ENCODE assay signal across 1 cellular context in the genomic region with DNA sequence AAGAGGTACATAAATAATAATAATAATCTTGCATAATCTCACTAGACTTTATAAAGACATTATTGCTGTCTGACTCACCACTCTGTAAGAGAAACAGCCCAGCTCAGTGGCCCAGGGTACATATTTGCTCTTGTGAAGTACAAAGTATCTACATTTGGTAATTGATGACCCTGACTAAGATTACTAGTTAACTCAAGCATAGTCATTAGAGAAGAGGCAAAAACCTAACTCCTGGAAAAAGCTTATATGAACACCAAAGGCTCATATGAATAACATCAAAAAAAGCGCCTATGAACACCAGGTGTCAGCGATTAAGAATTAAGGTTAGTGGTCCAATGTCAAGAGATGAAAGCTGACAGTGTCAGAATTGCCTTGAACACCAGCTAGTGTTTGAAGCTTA.
TF ChIP-seq lines count a peak whose summit lies in the region.

No MANE protein-coding gene starts in this region.

TF ChIP-seq in HepG2, 621 proteins besides CTCF, POLR2A, EP300 and RAD21 (continued from another document and continues in another):
- TF ChIP-seq, protein P1, sequence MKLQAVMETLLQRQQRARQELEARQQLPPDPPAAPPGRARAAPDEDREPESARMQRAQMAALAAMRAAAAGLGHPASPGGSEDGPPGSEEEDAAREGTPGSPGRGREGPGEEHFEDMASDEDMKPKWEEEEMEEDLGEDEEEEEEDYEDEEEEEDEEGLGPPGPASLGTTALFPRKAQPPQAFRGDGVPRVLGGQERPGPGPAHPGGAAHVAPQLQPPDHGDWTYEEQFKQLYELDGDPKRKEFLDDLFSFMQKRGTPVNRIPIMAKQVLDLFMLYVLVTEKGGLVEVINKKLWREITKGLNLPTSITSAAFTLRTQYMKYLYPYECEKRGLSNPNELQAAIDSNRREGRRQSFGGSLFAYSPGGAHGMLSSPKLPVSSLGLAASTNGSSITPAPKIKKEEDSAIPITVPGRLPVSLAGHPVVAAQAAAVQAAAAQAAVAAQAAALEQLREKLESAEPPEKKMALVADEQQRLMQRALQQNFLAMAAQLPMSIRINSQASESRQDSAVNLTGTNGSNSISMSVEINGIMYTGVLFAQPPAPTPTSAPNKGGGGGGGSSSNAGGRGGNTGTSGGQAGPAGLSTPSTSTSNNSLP (IDR thresholded peaks at IDR 0.05; ENCODE audit: low read depth, low read length), result peak; percentile 97
- TF ChIP-seq ZNF431 (CRISPR knock-in tag; IDR thresholded peaks at IDR 0.05; ENCODE audit: borderline replicate concordance, low read depth), result no peak
- TF ChIP-seq HNF4G (IDR thresholded peaks at IDR 0.05; ENCODE audit: borderline replicate concordance, low read depth, low read length), result peak; percentile 74
- no peak for TF ChIP-seq HNF4G (CRISPR knock-in tag; IDR thresholded peaks at IDR 0.05; ENCODE audit: borderline replicate concordance, low read depth)
- 0 out of 2 replicates have a peak, but pooled peaks have one; percentile 21 for TF ChIP-seq ZNF652 (CRISPR knock-in tag; IDR thresholded peaks at IDR 0.05; ENCODE audit: borderline replicate concordance, low read depth)
- TF ChIP-seq, protein P2, sequence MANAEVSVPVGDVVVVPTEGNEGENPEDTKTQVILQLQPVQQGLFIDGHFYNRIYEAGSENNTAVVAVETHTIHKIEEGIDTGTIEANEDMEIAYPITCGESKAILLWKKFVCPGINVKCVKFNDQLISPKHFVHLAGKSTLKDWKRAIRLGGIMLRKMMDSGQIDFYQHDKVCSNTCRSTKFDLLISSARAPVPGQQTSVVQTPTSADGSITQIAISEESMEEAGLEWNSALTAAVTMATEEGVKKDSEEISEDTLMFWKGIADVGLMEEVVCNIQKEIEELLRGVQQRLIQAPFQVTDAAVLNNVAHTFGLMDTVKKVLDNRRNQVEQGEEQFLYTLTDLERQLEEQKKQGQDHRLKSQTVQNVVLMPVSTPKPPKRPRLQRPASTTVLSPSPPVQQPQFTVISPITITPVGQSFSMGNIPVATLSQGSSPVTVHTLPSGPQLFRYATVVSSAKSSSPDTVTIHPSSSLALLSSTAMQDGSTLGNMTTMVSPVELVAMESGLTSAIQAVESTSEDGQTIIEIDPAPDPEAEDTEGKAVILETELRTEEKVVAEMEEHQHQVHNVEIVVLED (CRISPR knock-in tag; IDR thresholded peaks at IDR 0.05; ENCODE audit: borderline replicate concordance), result no peak
- no peak for TF ChIP-seq RBAK (CRISPR knock-in tag; IDR thresholded peaks at IDR 0.05)
- no peak for TF ChIP-seq ZNF207 (IDR thresholded peaks at IDR 0.05; ENCODE audit: borderline replicate concordance)
- TF ChIP-seq ZNF891 (CRISPR knock-in tag; IDR thresholded peaks at IDR 0.05), result no peak
- TF ChIP-seq, protein P3, sequence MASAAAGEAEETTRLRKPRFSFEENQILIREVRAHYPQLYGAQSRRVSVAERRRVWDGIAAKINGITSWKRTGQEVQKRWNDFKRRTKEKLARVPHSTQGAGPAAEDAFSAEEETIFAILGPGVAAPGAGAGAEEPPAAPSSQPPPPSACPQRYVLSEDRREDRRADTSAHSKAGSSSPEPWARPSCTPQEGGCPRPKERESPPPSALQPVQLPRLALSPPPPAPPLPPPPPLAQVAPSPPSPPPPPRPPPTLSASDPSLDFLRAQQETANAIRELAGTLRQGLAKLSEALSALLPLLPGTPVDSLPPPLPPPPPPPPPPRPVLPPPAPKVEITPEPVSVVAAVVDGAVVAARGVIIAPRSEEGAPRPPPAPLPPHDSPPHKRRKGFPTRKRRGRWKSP (CRISPR knock-in tag; IDR thresholded peaks at IDR 0.05), result no peak
- TF ChIP-seq, protein P4, sequence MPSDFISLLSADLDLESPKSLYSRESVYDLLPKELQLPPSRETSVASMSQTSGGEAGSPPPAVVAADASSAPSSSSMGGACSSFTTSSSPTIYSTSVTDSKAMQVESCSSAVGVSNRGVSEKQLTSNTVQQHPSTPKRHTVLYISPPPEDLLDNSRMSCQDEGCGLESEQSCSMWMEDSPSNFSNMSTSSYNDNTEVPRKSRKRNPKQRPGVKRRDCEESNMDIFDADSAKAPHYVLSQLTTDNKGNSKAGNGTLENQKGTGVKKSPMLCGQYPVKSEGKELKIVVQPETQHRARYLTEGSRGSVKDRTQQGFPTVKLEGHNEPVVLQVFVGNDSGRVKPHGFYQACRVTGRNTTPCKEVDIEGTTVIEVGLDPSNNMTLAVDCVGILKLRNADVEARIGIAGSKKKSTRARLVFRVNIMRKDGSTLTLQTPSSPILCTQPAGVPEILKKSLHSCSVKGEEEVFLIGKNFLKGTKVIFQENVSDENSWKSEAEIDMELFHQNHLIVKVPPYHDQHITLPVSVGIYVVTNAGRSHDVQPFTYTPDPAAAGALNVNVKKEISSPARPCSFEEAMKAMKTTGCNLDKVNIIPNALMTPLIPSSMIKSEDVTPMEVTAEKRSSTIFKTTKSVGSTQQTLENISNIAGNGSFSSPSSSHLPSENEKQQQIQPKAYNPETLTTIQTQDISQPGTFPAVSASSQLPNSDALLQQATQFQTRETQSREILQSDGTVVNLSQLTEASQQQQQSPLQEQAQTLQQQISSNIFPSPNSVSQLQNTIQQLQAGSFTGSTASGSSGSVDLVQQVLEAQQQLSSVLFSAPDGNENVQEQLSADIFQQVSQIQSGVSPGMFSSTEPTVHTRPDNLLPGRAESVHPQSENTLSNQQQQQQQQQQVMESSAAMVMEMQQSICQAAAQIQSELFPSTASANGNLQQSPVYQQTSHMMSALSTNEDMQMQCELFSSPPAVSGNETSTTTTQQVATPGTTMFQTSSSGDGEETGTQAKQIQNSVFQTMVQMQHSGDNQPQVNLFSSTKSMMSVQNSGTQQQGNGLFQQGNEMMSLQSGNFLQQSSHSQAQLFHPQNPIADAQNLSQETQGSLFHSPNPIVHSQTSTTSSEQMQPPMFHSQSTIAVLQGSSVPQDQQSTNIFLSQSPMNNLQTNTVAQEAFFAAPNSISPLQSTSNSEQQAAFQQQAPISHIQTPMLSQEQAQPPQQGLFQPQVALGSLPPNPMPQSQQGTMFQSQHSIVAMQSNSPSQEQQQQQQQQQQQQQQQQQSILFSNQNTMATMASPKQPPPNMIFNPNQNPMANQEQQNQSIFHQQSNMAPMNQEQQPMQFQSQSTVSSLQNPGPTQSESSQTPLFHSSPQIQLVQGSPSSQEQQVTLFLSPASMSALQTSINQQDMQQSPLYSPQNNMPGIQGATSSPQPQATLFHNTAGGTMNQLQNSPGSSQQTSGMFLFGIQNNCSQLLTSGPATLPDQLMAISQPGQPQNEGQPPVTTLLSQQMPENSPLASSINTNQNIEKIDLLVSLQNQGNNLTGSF (CRISPR knock-in tag; IDR thresholded peaks at IDR 0.05), result no peak
- TF ChIP-seq, protein P5, sequence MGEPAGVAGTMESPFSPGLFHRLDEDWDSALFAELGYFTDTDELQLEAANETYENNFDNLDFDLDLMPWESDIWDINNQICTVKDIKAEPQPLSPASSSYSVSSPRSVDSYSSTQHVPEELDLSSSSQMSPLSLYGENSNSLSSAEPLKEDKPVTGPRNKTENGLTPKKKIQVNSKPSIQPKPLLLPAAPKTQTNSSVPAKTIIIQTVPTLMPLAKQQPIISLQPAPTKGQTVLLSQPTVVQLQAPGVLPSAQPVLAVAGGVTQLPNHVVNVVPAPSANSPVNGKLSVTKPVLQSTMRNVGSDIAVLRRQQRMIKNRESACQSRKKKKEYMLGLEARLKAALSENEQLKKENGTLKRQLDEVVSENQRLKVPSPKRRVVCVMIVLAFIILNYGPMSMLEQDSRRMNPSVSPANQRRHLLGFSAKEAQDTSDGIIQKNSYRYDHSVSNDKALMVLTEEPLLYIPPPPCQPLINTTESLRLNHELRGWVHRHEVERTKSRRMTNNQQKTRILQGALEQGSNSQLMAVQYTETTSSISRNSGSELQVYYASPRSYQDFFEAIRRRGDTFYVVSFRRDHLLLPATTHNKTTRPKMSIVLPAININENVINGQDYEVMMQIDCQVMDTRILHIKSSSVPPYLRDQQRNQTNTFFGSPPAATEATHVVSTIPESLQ (CRISPR knock-in tag; conservative IDR thresholded peaks at IDR 0.05), result no peak
- no peak for TF ChIP-seq SOX13 (IDR thresholded peaks at IDR 0.05)
- TF ChIP-seq SOX13 (CRISPR knock-in tag; conservative IDR thresholded peaks at IDR 0.05 in 1 of 2, IDR thresholded peaks at IDR 0.05 in 1 of 2), result peak in 1 of 2 experiments; percentile 78; a peak in 1 of 4 replicates
- TF ChIP-seq FOSL1 (CRISPR knock-in tag; IDR thresholded peaks at IDR 0.05; ENCODE audit: borderline replicate concordance), result peak; percentile 94
- no peak for TF ChIP-seq CCDC6 (CRISPR knock-in tag; IDR thresholded peaks at IDR 0.05)
- no peak for TF ChIP-seq ZNF766 (CRISPR knock-in tag; IDR thresholded peaks at IDR 0.05; ENCODE audit: borderline replicate concordance)
- TF ChIP-seq KDM2A (CRISPR knock-in tag; IDR thresholded peaks at IDR 0.05; ENCODE audit: borderline replicate concordance, low read depth), result no peak
- TF ChIP-seq MIER3 (CRISPR knock-in tag; IDR thresholded peaks at IDR 0.05; ENCODE audit: borderline replicate concordance), result peak; percentile 52; the same call in 1 of the 2 replicates
- no peak for TF ChIP-seq FOXC1 (CRISPR knock-in tag; IDR thresholded peaks at IDR 0.05; ENCODE audit: borderline replicate concordance)
- TF ChIP-seq GATAD1 (CRISPR knock-in tag; IDR thresholded peaks at IDR 0.05), result peak; percentile 40; the same call in 1 of the 2 replicates
- TF ChIP-seq KLF6 (CRISPR knock-in tag; IDR thresholded peaks at IDR 0.05), result no peak
- TF ChIP-seq SAP130 (CRISPR knock-in tag; IDR thresholded peaks at IDR 0.05; ENCODE audit: low read depth), result peak; percentile 72
- TF ChIP-seq ZSCAN12 (CRISPR knock-in tag; IDR thresholded peaks at IDR 0.05), result no peak
- TF ChIP-seq, protein P6, sequence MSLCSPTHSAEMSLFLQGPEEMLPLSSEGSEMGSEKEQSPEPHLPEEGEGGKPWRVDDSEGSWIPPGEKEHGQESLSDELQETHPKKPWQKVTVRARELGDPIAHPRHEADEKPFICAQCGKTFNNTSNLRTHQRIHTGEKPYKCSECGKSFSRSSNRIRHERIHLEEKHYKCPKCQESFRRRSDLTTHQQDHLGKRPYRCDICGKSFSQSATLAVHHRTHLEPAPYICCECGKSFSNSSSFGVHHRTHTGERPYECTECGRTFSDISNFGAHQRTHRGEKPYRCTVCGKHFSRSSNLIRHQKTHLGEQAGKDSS (CRISPR knock-in tag; IDR thresholded peaks at IDR 0.05; ENCODE audit: borderline replicate concordance, low read depth), result no peak
- peak; percentile 72 for TF ChIP-seq BCL6 (CRISPR knock-in tag; IDR thresholded peaks at IDR 0.05)
- TF ChIP-seq TAF15 (IDR thresholded peaks at IDR 0.05; ENCODE audit: low read depth, low read length, poor library complexity, severe bottlenecking), result no peak
- no peak for TF ChIP-seq ZNF34 (CRISPR knock-in tag; IDR thresholded peaks at IDR 0.05; ENCODE audit: borderline replicate concordance)
- TF ChIP-seq, protein P7, sequence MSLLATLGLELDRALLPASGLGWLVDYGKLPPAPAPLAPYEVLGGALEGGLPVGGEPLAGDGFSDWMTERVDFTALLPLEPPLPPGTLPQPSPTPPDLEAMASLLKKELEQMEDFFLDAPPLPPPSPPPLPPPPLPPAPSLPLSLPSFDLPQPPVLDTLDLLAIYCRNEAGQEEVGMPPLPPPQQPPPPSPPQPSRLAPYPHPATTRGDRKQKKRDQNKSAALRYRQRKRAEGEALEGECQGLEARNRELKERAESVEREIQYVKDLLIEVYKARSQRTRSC (CRISPR knock-in tag; IDR thresholded peaks at IDR 0.05; ENCODE audit: low read depth), result no peak
- no peak for TF ChIP-seq ZNF563 (CRISPR knock-in tag; IDR thresholded peaks at IDR 0.05)
- no peak for TF ChIP-seq ARNT (IDR thresholded peaks at IDR 0.05)
- TF ChIP-seq HNRNPL (IDR thresholded peaks at IDR 0.05; ENCODE audit: low read depth, low read length), result no peak
- no peak for TF ChIP-seq CCAR2 (optimal IDR thresholded peaks at IDR 0.05; ENCODE audit: low read depth, low read length)
- peak; percentile 65; the same call in 1 of the 2 replicates for TF ChIP-seq TOE1 (CRISPR knock-in tag; IDR thresholded peaks at IDR 0.05)
- TF ChIP-seq U2AF1 (optimal IDR thresholded peaks at IDR 0.05; ENCODE audit: low read depth, low read length), result no peak
- TF ChIP-seq SRSF1 (optimal IDR thresholded peaks at IDR 0.05; ENCODE audit: low read depth, low read length), result no peak
- TF ChIP-seq, protein P8, sequence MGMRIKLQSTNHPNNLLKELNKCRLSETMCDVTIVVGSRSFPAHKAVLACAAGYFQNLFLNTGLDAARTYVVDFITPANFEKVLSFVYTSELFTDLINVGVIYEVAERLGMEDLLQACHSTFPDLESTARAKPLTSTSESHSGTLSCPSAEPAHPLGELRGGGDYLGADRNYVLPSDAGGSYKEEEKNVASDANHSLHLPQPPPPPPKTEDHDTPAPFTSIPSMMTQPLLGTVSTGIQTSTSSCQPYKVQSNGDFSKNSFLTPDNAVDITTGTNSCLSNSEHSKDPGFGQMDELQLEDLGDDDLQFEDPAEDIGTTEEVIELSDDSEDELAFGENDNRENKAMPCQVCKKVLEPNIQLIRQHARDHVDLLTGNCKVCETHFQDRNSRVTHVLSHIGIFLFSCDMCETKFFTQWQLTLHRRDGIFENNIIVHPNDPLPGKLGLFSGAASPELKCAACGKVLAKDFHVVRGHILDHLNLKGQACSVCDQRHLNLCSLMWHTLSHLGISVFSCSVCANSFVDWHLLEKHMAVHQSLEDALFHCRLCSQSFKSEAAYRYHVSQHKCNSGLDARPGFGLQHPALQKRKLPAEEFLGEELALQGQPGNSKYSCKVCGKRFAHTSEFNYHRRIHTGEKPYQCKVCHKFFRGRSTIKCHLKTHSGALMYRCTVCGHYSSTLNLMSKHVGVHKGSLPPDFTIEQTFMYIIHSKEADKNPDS (CRISPR knock-in tag; IDR thresholded peaks at IDR 0.05), result no peak
- peak; percentile 66; the same call in 1 of the 2 replicates for TF ChIP-seq FOXK1 (CRISPR knock-in tag; IDR thresholded peaks at IDR 0.05; ENCODE audit: borderline replicate concordance, low read depth)
- no peak for TF ChIP-seq SP4 (CRISPR knock-in tag; IDR thresholded peaks at IDR 0.05)
- peak; percentile 62; the same call in 1 of the 2 replicates for TF ChIP-seq HMG20B (CRISPR knock-in tag; conservative IDR thresholded peaks at IDR 0.05)
- TF ChIP-seq JUND (CRISPR knock-in tag; IDR thresholded peaks at IDR 0.05), result peak; percentile 90
- no peak for TF ChIP-seq TBP (CRISPR knock-in tag; IDR thresholded peaks at IDR 0.05)
- no peak for TF ChIP-seq NFRKB (IDR thresholded peaks at IDR 0.05)
- no peak for TF ChIP-seq ZNF788 (CRISPR knock-in tag; IDR thresholded peaks at IDR 0.05; ENCODE audit: borderline replicate concordance)
- no peak for TF ChIP-seq PRMT3 (CRISPR knock-in tag; IDR thresholded peaks at IDR 0.05; ENCODE audit: borderline replicate concordance, low read depth)
